Comparison of ENCODE assay signal across 19 cellular contexts in the genomic region with DNA sequence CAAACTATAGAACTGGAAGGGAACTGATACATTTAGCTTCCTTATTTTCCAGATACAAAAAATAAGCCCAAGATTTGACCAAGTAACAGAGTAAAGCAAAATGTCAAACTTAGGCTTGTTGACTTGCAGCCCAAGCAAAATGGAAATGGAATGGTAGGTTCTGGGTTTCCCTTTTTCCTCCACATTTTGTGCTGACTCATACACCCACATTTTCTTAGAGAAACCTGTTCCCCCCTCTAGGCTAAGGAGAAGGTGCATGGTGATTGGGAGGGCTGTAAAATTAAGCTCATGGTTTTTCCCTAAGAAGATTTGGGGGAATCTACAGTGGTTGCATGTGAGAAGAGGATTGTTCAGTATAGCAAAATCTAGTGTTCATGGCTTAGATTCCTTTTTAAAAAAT.
"Had no signal": no experiment of that assay in that cellular context is flagged by ENCODE, and none has a peak within 500 bp of the region (broad histone marks: within the 10 kb centered on the region; RNA-seq: fewer than 3 reads in every experiment).

No MANE protein-coding gene starts in this region.

- ATAC-seq: activated naive CD4-positive, alpha-beta T cell treated with anti-CD3 and anti-CD28 coated beads, Interleukin-2, amount 50 U/mL, for 72 hours; activated T-cell treated with anti-CD3 and anti-CD28 coated beads, Interleukin-2, amount 50 U/mL, for 72 hours had no signal

- H3K36me3 ChIP-seq: adrenal gland, cardiac muscle cell, left lung, tibial nerve, uterus, WERI-Rb-1 had no signal

- H3K9me3 ChIP-seq: adrenal gland, left lung, tibial nerve, uterus had no signal

- H3K4me1 ChIP-seq: adrenal gland, left lung, tibial nerve, uterus had no signal

- H3K27ac ChIP-seq: adrenal gland, cardiac muscle cell, left lung, tibial nerve, WERI-Rb-1 had no signal

- H3K27me3 ChIP-seq: adrenal gland, cardiac muscle cell, left lung, tibial nerve, uterus had no signal

- DNase-seq: activated CD4-positive, alpha-beta T cell treated with anti-CD3 and anti-CD28 coated beads for 1 hour; activated gamma-delta T cell treated with Interleukin-2 at 50 U/mL for 16 hours; activated T-cell treated with anti-CD3 and anti-CD28 coated beads, Interleukin-2, amount 50 U/mL, for 72 hours; adrenal gland; effector CD8-positive, alpha-beta T cell; foreskin melanocyte; kidney; left lung; midbrain; nephron progenitor cell; retina; stimulated activated CD4-positive, alpha-beta T cell treated with anti-CD3 and anti-CD28 coated beads, Interleukin-2, amount 100 ng/mL, for 24 hours; stimulated activated naive CD4-positive, alpha-beta T cell treated with Interleukin-2 at 50 U/mL for 16 hours; substantia nigra; uterus; WERI-Rb-1 had no signal

- H3K4me3 ChIP-seq: adrenal gland, cardiac muscle cell, left lung, tibial nerve, uterus had no signal
